ENCODE assay signal across 1 cellular context in genomic region chr6:30614044-30614842, GRCh38.
TF ChIP-seq lines count a peak whose summit lies in the region.

No MANE protein-coding gene starts in this region.

TF ChIP-seq in GM12878, 131 proteins besides CTCF, POLR2A, EP300 and RAD21 (continues in another document):
- TF ChIP-seq RAD51 (IDR thresholded peaks at IDR 0.05) (no peak), NBN (IDR thresholded peaks at IDR 0.05) (no peak), TARDBP (IDR thresholded peaks at IDR 0.05; ENCODE audit: borderline replicate concordance) (peak; percentile 70; the same call in 1 of the 2 replicates), LARP7 (IDR thresholded peaks at IDR 0.05) (no peak), NFXL1 (IDR thresholded peaks at IDR 0.05; ENCODE audit: borderline replicate concordance) (no peak), CBX3 (IDR thresholded peaks at IDR 0.05; ENCODE audit: borderline replicate concordance, low read depth) (no peak), HDAC2 (IDR thresholded peaks at IDR 0.05) (no peak), ZNF217 (IDR thresholded peaks at IDR 0.05) (no peak), ZNF207 (IDR thresholded peaks at IDR 0.05; ENCODE audit: borderline replicate concordance) (no peak), BMI1 (IDR thresholded peaks at IDR 0.05; ENCODE audit: borderline replicate concordance) (peak; percentile 49; the same call in 1 of the 2 replicates), POU2F2 (IDR thresholded peaks at IDR 0.05; ENCODE audit: borderline replicate concordance, low read depth, low read length) (peak; percentile 63; the same call in 2 of the 3 replicates), PBX3 (IDR thresholded peaks at IDR 0.05; ENCODE audit: insufficient replicate concordance, low read depth, low read length) (no peak), TCF7 (IDR thresholded peaks at IDR 0.05; ENCODE audit: borderline replicate concordance) (0 out of 2 replicates have a peak, but pooled peaks have one; percentile 9), FOXM1 (IDR thresholded peaks at IDR 0.05; ENCODE audit: low read depth, low read length) (peak; percentile 24; the same call in 1 of the 2 replicates), WRNIP1 (IDR thresholded peaks at IDR 0.05; ENCODE audit: borderline replicate concordance, low read depth, low read length) (no peak), SUPT20H (IDR thresholded peaks at IDR 0.05; ENCODE audit: borderline replicate concordance, control insufficient read depth, low read depth, low read length) (no peak), HSF1 (IDR thresholded peaks at IDR 0.05; ENCODE audit: low read depth, low read length) (no peak), NRF1 (conservative IDR thresholded peaks at IDR 0.05; ENCODE audit: low read depth, low read length) (no peak), MYB (IDR thresholded peaks at IDR 0.05; ENCODE audit: borderline replicate concordance, low read depth, low read length) (no peak), ZNF384 (IDR thresholded peaks at IDR 0.05; ENCODE audit: borderline replicate concordance, low read depth, low read length) (no peak), ATF2 (IDR thresholded peaks at IDR 0.05; ENCODE audit: low read length) (no peak), EGR1 (IDR thresholded peaks at IDR 0.05; ENCODE audit: borderline replicate concordance in 1 of 2, low read depth in 2 of 2, low read length in 2 of 2) (no peak), HCFC1 (IDR thresholded peaks at IDR 0.05; ENCODE audit: low read length) (no peak), BCLAF1 (IDR thresholded peaks at IDR 0.05) (no peak), FOXK2 (IDR thresholded peaks at IDR 0.05) (no peak), SMAD5 (IDR thresholded peaks at IDR 0.05; ENCODE audit: low read depth) (peak; percentile 62; the same call in 1 of the 2 replicates), CBX5 (IDR thresholded peaks at IDR 0.05; ENCODE audit: low read depth) (no peak), TBL1XR1 (IDR thresholded peaks at IDR 0.05; ENCODE audit: low read depth, low read length) (no peak), CEBPB (IDR thresholded peaks at IDR 0.05; ENCODE audit: borderline replicate concordance in 1 of 2, low read depth in 2 of 2, low read length in 2 of 2) (no peak), RCOR1 (conservative IDR thresholded peaks at IDR 0.05; ENCODE audit: low read depth, low read length) (0 out of 2 replicates have a peak, but pooled peaks have one; percentile 61), HDAC6 (IDR thresholded peaks at IDR 0.05; ENCODE audit: unreplicated experiment) (no peak), EZH2 (IDR thresholded peaks at IDR 0.05; ENCODE audit: borderline replicate concordance, control insufficient read depth, low read depth, low read length) (no peak), POLR2AphosphoS5 (IDR thresholded peaks at IDR 0.05; ENCODE audit: low read length) (peak; percentile 72), MTA3 (IDR thresholded peaks at IDR 0.05; ENCODE audit: borderline replicate concordance, low read length) (peak; percentile 41), PAX8 (IDR thresholded peaks at IDR 0.05) (no peak), POLR2AphosphoS2 (IDR thresholded peaks at IDR 0.05; ENCODE audit: low read depth, low read length) (peak; percentile 21; the same call in 1 of the 2 replicates), MYC (IDR thresholded peaks at IDR 0.05; ENCODE audit: insufficient read depth, insufficient read length, insufficient replicate concordance, low read length, severe bottlenecking) (no peak), RBBP5 (conservative IDR thresholded peaks at IDR 0.05) (no peak), BRCA1 (IDR thresholded peaks at IDR 0.05; ENCODE audit: low read depth, low read length) (no peak), SREBF2 (IDR thresholded peaks at IDR 0.05; ENCODE audit: low read length) (no peak), JUND (IDR thresholded peaks at IDR 0.05; ENCODE audit: low read depth, low read length) (no peak), BCL11A (IDR thresholded peaks at IDR 0.05; ENCODE audit: low read depth, low read length) (no peak), SIN3A (IDR thresholded peaks at IDR 0.05; ENCODE audit: low read depth, low read length) (no peak), YBX1 (IDR thresholded peaks at IDR 0.05) (no peak), SMAD1 (IDR thresholded peaks at IDR 0.05; ENCODE audit: low read depth, partially characterized antibody) (no peak), HDGF (IDR thresholded peaks at IDR 0.05) (0 out of 2 replicates have a peak, but pooled peaks have one; percentile 12), NR2C1 (IDR thresholded peaks at IDR 0.05) (no peak), RFX5 (IDR thresholded peaks at IDR 0.05; ENCODE audit: low read depth, low read length) (no peak)
- TF ChIP-seq, protein P1, sequence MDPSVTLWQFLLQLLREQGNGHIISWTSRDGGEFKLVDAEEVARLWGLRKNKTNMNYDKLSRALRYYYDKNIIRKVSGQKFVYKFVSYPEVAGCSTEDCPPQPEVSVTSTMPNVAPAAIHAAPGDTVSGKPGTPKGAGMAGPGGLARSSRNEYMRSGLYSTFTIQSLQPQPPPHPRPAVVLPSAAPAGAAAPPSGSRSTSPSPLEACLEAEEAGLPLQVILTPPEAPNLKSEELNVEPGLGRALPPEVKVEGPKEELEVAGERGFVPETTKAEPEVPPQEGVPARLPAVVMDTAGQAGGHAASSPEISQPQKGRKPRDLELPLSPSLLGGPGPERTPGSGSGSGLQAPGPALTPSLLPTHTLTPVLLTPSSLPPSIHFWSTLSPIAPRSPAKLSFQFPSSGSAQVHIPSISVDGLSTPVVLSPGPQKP (IDR thresholded peaks at IDR 0.05; ENCODE audit: low read depth, low read length): no peak
- TF ChIP-seq, protein P2, sequence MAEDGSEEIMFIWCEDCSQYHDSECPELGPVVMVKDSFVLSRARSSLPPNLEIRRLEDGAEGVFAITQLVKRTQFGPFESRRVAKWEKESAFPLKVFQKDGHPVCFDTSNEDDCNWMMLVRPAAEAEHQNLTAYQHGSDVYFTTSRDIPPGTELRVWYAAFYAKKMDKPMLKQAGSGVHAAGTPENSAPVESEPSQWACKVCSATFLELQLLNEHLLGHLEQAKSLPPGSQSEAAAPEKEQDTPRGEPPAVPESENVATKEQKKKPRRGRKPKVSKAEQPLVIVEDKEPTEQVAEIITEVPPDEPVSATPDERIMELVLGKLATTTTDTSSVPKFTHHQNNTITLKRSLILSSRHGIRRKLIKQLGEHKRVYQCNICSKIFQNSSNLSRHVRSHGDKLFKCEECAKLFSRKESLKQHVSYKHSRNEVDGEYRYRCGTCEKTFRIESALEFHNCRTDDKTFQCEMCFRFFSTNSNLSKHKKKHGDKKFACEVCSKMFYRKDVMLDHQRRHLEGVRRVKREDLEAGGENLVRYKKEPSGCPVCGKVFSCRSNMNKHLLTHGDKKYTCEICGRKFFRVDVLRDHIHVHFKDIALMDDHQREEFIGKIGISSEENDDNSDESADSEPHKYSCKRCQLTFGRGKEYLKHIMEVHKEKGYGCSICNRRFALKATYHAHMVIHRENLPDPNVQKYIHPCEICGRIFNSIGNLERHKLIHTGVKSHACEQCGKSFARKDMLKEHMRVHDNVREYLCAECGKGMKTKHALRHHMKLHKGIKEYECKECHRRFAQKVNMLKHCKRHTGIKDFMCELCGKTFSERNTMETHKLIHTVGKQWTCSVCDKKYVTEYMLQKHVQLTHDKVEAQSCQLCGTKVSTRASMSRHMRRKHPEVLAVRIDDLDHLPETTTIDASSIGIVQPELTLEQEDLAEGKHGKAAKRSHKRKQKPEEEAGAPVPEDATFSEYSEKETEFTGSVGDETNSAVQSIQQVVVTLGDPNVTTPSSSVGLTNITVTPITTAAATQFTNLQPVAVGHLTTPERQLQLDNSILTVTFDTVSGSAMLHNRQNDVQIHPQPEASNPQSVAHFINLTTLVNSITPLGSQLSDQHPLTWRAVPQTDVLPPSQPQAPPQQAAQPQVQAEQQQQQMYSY (CRISPR knock-in tag; IDR thresholded peaks at IDR 0.05): no peak; the same call in 1 of the 2 replicates
- TF ChIP-seq, protein P3, sequence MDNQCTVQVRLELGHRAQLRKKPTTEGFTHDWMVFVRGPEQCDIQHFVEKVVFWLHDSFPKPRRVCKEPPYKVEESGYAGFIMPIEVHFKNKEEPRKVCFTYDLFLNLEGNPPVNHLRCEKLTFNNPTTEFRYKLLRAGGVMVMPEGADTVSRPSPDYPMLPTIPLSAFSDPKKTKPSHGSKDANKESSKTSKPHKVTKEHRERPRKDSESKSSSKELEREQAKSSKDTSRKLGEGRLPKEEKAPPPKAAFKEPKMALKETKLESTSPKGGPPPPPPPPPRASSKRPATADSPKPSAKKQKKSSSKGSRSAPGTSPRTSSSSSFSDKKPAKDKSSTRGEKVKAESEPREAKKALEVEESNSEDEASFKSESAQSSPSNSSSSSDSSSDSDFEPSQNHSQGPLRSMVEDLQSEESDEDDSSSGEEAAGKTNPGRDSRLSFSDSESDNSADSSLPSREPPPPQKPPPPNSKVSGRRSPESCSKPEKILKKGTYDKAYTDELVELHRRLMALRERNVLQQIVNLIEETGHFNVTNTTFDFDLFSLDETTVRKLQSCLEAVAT (IDR thresholded peaks at IDR 0.05): no peak
- TF ChIP-seq, protein P4, sequence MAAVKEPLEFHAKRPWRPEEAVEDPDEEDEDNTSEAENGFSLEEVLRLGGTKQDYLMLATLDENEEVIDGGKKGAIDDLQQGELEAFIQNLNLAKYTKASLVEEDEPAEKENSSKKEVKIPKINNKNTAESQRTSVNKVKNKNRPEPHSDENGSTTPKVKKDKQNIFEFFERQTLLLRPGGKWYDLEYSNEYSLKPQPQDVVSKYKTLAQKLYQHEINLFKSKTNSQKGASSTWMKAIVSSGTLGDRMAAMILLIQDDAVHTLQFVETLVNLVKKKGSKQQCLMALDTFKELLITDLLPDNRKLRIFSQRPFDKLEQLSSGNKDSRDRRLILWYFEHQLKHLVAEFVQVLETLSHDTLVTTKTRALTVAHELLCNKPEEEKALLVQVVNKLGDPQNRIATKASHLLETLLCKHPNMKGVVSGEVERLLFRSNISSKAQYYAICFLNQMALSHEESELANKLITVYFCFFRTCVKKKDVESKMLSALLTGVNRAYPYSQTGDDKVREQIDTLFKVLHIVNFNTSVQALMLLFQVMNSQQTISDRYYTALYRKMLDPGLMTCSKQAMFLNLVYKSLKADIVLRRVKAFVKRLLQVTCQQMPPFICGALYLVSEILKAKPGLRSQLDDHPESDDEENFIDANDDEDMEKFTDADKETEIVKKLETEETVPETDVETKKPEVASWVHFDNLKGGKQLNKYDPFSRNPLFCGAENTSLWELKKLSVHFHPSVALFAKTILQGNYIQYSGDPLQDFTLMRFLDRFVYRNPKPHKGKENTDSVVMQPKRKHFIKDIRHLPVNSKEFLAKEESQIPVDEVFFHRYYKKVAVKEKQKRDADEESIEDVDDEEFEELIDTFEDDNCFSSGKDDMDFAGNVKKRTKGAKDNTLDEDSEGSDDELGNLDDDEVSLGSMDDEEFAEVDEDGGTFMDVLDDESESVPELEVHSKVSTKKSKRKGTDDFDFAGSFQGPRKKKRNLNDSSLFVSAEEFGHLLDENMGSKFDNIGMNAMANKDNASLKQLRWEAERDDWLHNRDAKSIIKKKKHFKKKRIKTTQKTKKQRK (IDR thresholded peaks at IDR 0.05; ENCODE audit: low read depth, low read length): no peak
